9 cellular contexts compared by ENCODE assay signal in the genomic region with DNA sequence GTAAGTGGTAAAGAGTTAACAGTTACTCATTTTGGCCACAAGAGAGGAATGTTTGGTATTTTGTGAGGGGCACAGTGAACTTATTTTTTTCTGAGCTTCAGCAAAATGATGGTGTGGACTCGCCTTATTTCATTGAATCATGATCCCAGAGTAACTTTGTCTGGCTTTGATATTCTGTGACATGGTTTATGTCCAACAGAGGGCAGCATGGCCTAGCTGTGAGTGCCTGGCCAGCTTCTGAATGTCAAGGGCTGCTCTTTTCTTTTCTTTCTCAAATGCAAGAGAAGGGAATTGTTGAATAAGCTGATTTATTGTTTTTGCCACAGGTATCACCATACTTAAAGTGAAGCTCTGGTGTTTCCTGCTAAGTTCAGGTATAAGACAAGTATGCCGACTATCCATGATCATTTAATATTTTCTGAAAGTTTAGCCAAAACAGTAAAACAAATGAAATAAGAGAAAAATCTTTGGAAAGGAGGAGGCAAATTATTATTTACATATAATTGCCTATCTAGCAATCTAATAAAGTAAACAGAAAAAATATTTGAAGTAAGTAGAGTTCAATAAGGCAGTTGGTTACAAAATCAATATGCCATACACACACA. TPM values are rescaled to one million over a fixed set of nuclear protein-coding genes. Genes with fewer than 3 reads are reported as not detected.
DNase-seq lines count a peak whose midpoint lies in the region; ATAC-seq and TF ChIP-seq lines count a peak whose summit lies in the region.
"Had no signal": no experiment of that assay in that cellular context is flagged by ENCODE, and none has a peak within 500 bp of the region (broad histone marks: within the 10 kb centered on the region; RNA-seq: fewer than 3 reads in every experiment).

No MANE protein-coding gene starts in this region.

- no peak overlapping the region for H2AFZ ChIP-seq in DND-41 (ENCODE audit: low read depth, low read length)
- no peak overlapping the region for H2AFZ ChIP-seq in KMS-11 (ENCODE audit: low read depth)

- DNase-seq in DND-41, result peak; percentile 19
- peak; percentile 13 to 34 for DNase-seq in SW 1271 (lab: John Stamatoyannopoulos, UW)
- DNase-seq in globus pallidus (ENCODE audit: low spot score), result peak; percentile 62
- DNase-seq in renal cortical epithelial cell (ENCODE audit: low read depth), result peak; percentile 35
- DNase-seq in stimulated activated naive CD4-positive, alpha-beta T cell treated with Interleukin-2 at 50 U/mL for 16 hours (lab: John Stamatoyannopoulos, UW), result no peak
- DNase-seq in activated CD4-positive, CD25-positive, alpha-beta regulatory T cell (lab: John Stamatoyannopoulos, UW), result no peak

- ATAC-seq in DND-41 (ENCODE audit: insufficient read depth, low read depth) (peak; percentile 64), HG02759 (IDR thresholded peaks at IDR 0.05; ENCODE audit: unreplicated experiment) (no peak)

- H3K4me1 ChIP-seq in DND-41 (ENCODE audit: insufficient read depth, low read length) (no peaks in the 10 kb centered on the region), KMS-11 (ENCODE audit: low read depth, poor library complexity, severe bottlenecking) (no peaks in the 10 kb centered on the region)
- H3K4me1 ChIP-seq: SJSA1 had no signal

- H3K79me2 ChIP-seq in DND-41 (ENCODE audit: insufficient read depth, low read length) (no peaks in the 10 kb centered on the region), KMS-11 (ENCODE audit: insufficient read depth, low read depth) (no peaks in the 10 kb centered on the region)

- H3K36me3 ChIP-seq in DND-41 (ENCODE audit: insufficient read depth, low read length) (peaks cover 10% of the 10 kb centered on the region; the same call in 1 of the 2 replicates), KMS-11 (ENCODE audit: insufficient read depth) (no peaks in the 10 kb centered on the region)

- peak; percentile 61 for TF ChIP-seq CTCF in DND-41 (IDR thresholded peaks at IDR 0.05; ENCODE audit: borderline replicate concordance, extremely low read depth, low read length, poor library complexity, severe bottlenecking)
- peak; percentile 63 for TF ChIP-seq CTCF in KMS-11 (conservative IDR thresholded peaks at IDR 0.05; ENCODE audit: low read depth, low read length)

- H3K9ac ChIP-seq in DND-41 (ENCODE audit: low read depth, low read length) (no peak overlapping the region), KMS-11 (no peak overlapping the region)

- H3K4me2 ChIP-seq in DND-41 (ENCODE audit: insufficient read depth, low read length) (no peak overlapping the region), KMS-11 (no peak overlapping the region)

- H3K27ac ChIP-seq in DND-41 (ENCODE audit: low read length), result no peak overlapping the region
- H3K27ac ChIP-seq in KMS-11, result no peak overlapping the region
- H3K27ac ChIP-seq: SJSA1 had no signal

- H3K27me3 ChIP-seq in DND-41 (ENCODE audit: insufficient read depth, low read length, poor library complexity), result no peaks in the 10 kb centered on the region
- H3K27me3 ChIP-seq in KMS-11 (ENCODE audit: insufficient read depth, low read depth), result no peaks in the 10 kb centered on the region
- H3K27me3 ChIP-seq: SJSA1 had no signal

- H3K4me3 ChIP-seq in DND-41 (ENCODE audit: low read depth in 1 of 2, low read length in 2 of 2) (no peak overlapping the region), KMS-11 (IDR thresholded peaks at IDR 0.05; ENCODE audit: insufficient read depth, low read depth, low read length) (no peak overlapping the region)
- H3K4me3 ChIP-seq: SJSA1 had no signal

- H4K20me1 ChIP-seq in DND-41 (ENCODE audit: insufficient read depth, low read length) (no peaks in the 10 kb centered on the region), KMS-11 (ENCODE audit: insufficient read depth) (no peaks in the 10 kb centered on the region)

- no peaks in the 10 kb centered on the region for H3K9me3 ChIP-seq in DND-41 (ENCODE audit: insufficient read depth, low read length, severe bottlenecking)
- H3K9me3 ChIP-seq: SJSA1 had no signal

RNA-seq across cellular contexts. Expression of a gene that starts 31.7 kb away (rescaled TPM):
- 17.6 and 36.6 TPM in 2 replicates for total RNA-seq in renal cortical epithelial cell

RNA-seq across cellular contexts. Expression of a gene that starts 34.6 kb away (rescaled TPM):
- 10.6 and 21.5 TPM in 2 replicates for total RNA-seq in renal cortical epithelial cell

RNA-seq across cellular contexts. Expression of a gene that starts 41.0 kb away (rescaled TPM):
- 0.05 TPM in 1 of 2 replicates, not detected in the other for total RNA-seq in renal cortical epithelial cell
- total RNA-seq: SJSA1 had no signal

Comparison
In these comparisons a context has a peak if more than half of its experiments do, and no peak if none do; other contexts are left out.
1. DNase-seq: peak in DND-41 (single experiment), SW 1271 (2 of 2), globus pallidus (single experiment) and renal cortical epithelial cell (single experiment); none in stimulated activated naive CD4-positive, alpha-beta T cell treated with Interleukin-2 at 50 U/mL for 16 hours (single experiment) and activated CD4-positive, CD25-positive, alpha-beta regulatory T cell (0 of 4).